24 cellular contexts compared by ENCODE assay signal in the genomic region with DNA sequence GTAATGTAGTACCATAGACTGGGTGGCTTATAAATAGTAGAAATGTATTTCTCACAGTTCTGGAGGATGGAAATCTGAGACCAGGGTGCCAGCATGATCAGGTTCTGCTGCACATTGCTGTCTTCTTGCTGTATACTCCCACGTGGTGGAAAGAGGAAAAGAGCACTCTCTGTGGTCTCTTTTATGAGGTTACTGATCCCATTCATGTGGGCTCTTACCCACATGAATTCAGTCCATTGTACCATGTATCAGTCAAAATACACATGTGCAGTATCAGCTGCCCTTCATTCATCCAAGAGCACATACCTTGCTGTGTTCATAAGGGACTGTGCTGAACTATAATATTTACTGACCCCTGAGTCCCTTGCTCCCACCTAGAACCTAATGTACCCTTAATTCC. TPM values are rescaled to one million over a fixed set of nuclear protein-coding genes. Genes with fewer than 3 reads are reported as not detected.
A peak's percentile ranks its signal among the peaks of the same experiment; 100 is the strongest.
DNase-seq lines count a peak whose midpoint lies in the region; ATAC-seq lines count a peak whose summit lies in the region.
"Had no signal": no experiment of that assay in that cellular context is flagged by ENCODE, and none has a peak within 500 bp of the region (broad histone marks: within the 10 kb centered on the region; RNA-seq: fewer than 3 reads in every experiment).

No MANE protein-coding gene starts in this region.

- POLR2A ChIA-PET in activated naive CD8-positive, alpha-beta T cell treated with anti-CD3 and anti-CD28 coated beads, Interleukin-2, amount 10 ng/mL, durations not matched to agents 7 days and 5 days (lab: Charles Lee): no interaction called here

- H3K27me3 Mint-ChIP-seq in activated naive CD8-positive, alpha-beta T cell treated with anti-CD3 and anti-CD28 coated beads, Interleukin-2, amount 10 ng/mL, durations not matched to agents 7 days and 5 days: peaks cover 12% of the 10 kb centered on the region
- H3K27me3 Mint-ChIP-seq in activated naive CD8-positive, alpha-beta T cell treated with anti-CD3 and anti-CD28 coated beads for 36 hours: peaks cover 53% of the 10 kb centered on the region
- H3K27me3 Mint-ChIP-seq in activated naive CD8-positive, alpha-beta T cell treated with anti-CD3 and anti-CD28 coated beads, Interleukin-2, amount 50 U/mL, for 24 hours: peaks cover 18% of the 10 kb centered on the region
- peaks cover 5 to 9% of the 10 kb centered on the region in 2 donors for H3K27me3 Mint-ChIP-seq in stimulated activated naive B cell treated with anti-CD40 and anti-IgM and Interleukin-4, amounts not matched to agents 10 μg/mL and 1 μg/mL and 100 μg/mL, for 72 hours
- H3K27me3 Mint-ChIP-seq: CD8-positive, alpha-beta memory T cell; IgD-negative memory B cell had no signal

- H3K4me3 ChIP-seq in Jurkat, Clone E6-1 (ENCODE audit: low read length): no peak overlapping the region
- H3K4me3 ChIP-seq: SJCRH30 had no signal

- H3K27ac Mint-ChIP-seq in activated naive CD8-positive, alpha-beta T cell treated with anti-CD3 and anti-CD28 coated beads, Interleukin-2, amount 10 ng/mL, durations not matched to agents 7 days and 5 days: no peak overlapping the region
- H3K27ac Mint-ChIP-seq in activated naive CD8-positive, alpha-beta T cell treated with anti-CD3 and anti-CD28 coated beads for 36 hours: no peak overlapping the region
- no peak overlapping the region for H3K27ac Mint-ChIP-seq in activated naive CD8-positive, alpha-beta T cell treated with anti-CD3 and anti-CD28 coated beads, Interleukin-2, amount 50 U/mL, for 24 hours
- no peak overlapping the region for H3K27ac Mint-ChIP-seq in stimulated activated naive B cell treated with anti-CD40 and anti-IgM and Interleukin-4, amounts not matched to agents 10 μg/mL and 1 μg/mL and 100 μg/mL, for 72 hours
- no peak overlapping the region for H3K27ac Mint-ChIP-seq in stimulated activated effector memory CD8-positive, alpha-beta T cell treated with anti-CD3 and anti-CD28 coated beads, Interleukin-12 subunit alpha, Interleukin-12 subunit beta, amount 100 ng/mL, for 72 hours
- H3K27ac Mint-ChIP-seq: CD8-positive, alpha-beta memory T cell; IgD-negative memory B cell had no signal

- no peaks in the 10 kb centered on the region for H3K9me3 Mint-ChIP-seq in activated naive CD8-positive, alpha-beta T cell treated with anti-CD3 and anti-CD28 coated beads, Interleukin-2, amount 10 ng/mL, durations not matched to agents 7 days and 5 days
- H3K9me3 Mint-ChIP-seq in activated naive CD8-positive, alpha-beta T cell treated with anti-CD3 and anti-CD28 coated beads for 36 hours: peaks cover 6% of the 10 kb centered on the region
- peaks cover 14% of the 10 kb centered on the region for H3K9me3 Mint-ChIP-seq in activated naive CD8-positive, alpha-beta T cell treated with anti-CD3 and anti-CD28 coated beads, Interleukin-2, amount 50 U/mL, for 24 hours
- H3K9me3 Mint-ChIP-seq in stimulated activated naive B cell treated with anti-CD40 and anti-IgM and Interleukin-4, amounts not matched to agents 10 μg/mL and 1 μg/mL and 100 μg/mL, for 72 hours: peaks cover 8 to 11% of the 10 kb centered on the region in 2 donors
- no peaks in the 10 kb centered on the region for H3K9me3 Mint-ChIP-seq in stimulated activated effector memory CD8-positive, alpha-beta T cell treated with anti-CD3 and anti-CD28 coated beads, Interleukin-12 subunit alpha, Interleukin-12 subunit beta, amount 100 ng/mL, for 72 hours

- peaks cover 2% of the 10 kb centered on the region for H3K4me1 Mint-ChIP-seq in activated naive CD8-positive, alpha-beta T cell treated with anti-CD3 and anti-CD28 coated beads, Interleukin-2, amount 10 ng/mL, durations not matched to agents 7 days and 5 days
- peaks cover 6% of the 10 kb centered on the region for H3K4me1 Mint-ChIP-seq in activated naive CD8-positive, alpha-beta T cell treated with anti-CD3 and anti-CD28 coated beads for 36 hours
- H3K4me1 Mint-ChIP-seq in activated naive CD8-positive, alpha-beta T cell treated with anti-CD3 and anti-CD28 coated beads, Interleukin-2, amount 50 U/mL, for 24 hours: peaks cover 3% of the 10 kb centered on the region
- no peaks in the 10 kb centered on the region for H3K4me1 Mint-ChIP-seq in stimulated activated naive B cell treated with anti-CD40 and anti-IgM and Interleukin-4, amounts not matched to agents 10 μg/mL and 1 μg/mL and 100 μg/mL, for 72 hours
- H3K4me1 Mint-ChIP-seq in stimulated activated effector memory CD8-positive, alpha-beta T cell treated with anti-CD3 and anti-CD28 coated beads, Interleukin-12 subunit alpha, Interleukin-12 subunit beta, amount 100 ng/mL, for 72 hours: no peaks in the 10 kb centered on the region
- H3K4me1 Mint-ChIP-seq: CD8-positive, alpha-beta memory T cell; IgD-negative memory B cell had no signal

- H3K4me3 Mint-ChIP-seq in activated naive CD8-positive, alpha-beta T cell treated with anti-CD3 and anti-CD28 coated beads, Interleukin-2, amount 10 ng/mL, durations not matched to agents 7 days and 5 days: no peak overlapping the region
- no peak overlapping the region for H3K4me3 Mint-ChIP-seq in activated naive CD8-positive, alpha-beta T cell treated with anti-CD3 and anti-CD28 coated beads for 36 hours
- H3K4me3 Mint-ChIP-seq in activated naive CD8-positive, alpha-beta T cell treated with anti-CD3 and anti-CD28 coated beads, Interleukin-2, amount 50 U/mL, for 24 hours: no peak overlapping the region
- H3K4me3 Mint-ChIP-seq in stimulated activated naive B cell treated with anti-CD40 and anti-IgM and Interleukin-4, amounts not matched to agents 10 μg/mL and 1 μg/mL and 100 μg/mL, for 72 hours: no peak overlapping the region
- H3K4me3 Mint-ChIP-seq in stimulated activated effector memory CD8-positive, alpha-beta T cell treated with anti-CD3 and anti-CD28 coated beads, Interleukin-12 subunit alpha, Interleukin-12 subunit beta, amount 100 ng/mL, for 72 hours: no peak overlapping the region
- H3K4me3 Mint-ChIP-seq: CD8-positive, alpha-beta memory T cell had no signal

- ATAC-seq in activated naive CD8-positive, alpha-beta T cell treated with anti-CD3 and anti-CD28 coated beads, Interleukin-2, amount 10 ng/mL, durations not matched to agents 7 days and 5 days (ENCODE audit: low read depth): peak; percentile 39
- ATAC-seq in activated naive CD8-positive, alpha-beta T cell treated with anti-CD3 and anti-CD28 coated beads, Interleukin-2, amount 50 U/mL, for 24 hours: peak; percentile 61
- ATAC-seq in stimulated activated naive B cell treated with anti-CD40 and anti-IgM and Interleukin-4, amounts not matched to agents 10 μg/mL and 1 μg/mL and 100 μg/mL, for 72 hours (replicated peaks): peak; percentile 65 to 66
- ATAC-seq in stimulated activated effector memory CD8-positive, alpha-beta T cell treated with anti-CD3 and anti-CD28 coated beads, Interleukin-12 subunit alpha, Interleukin-12 subunit beta, amount 100 ng/mL, for 72 hours: no peak
- ATAC-seq in GM19452 (IDR thresholded peaks at IDR 0.05; ENCODE audit: unreplicated experiment): no peak

- no peaks in the 10 kb centered on the region for H3K36me3 Mint-ChIP-seq in activated naive CD8-positive, alpha-beta T cell treated with anti-CD3 and anti-CD28 coated beads, Interleukin-2, amount 10 ng/mL, durations not matched to agents 7 days and 5 days
- no peaks in the 10 kb centered on the region for H3K36me3 Mint-ChIP-seq in activated naive CD8-positive, alpha-beta T cell treated with anti-CD3 and anti-CD28 coated beads for 36 hours
- H3K36me3 Mint-ChIP-seq in activated naive CD8-positive, alpha-beta T cell treated with anti-CD3 and anti-CD28 coated beads, Interleukin-2, amount 50 U/mL, for 24 hours (ENCODE audit: low read depth): no peaks in the 10 kb centered on the region
- H3K36me3 Mint-ChIP-seq in stimulated activated naive B cell treated with anti-CD40 and anti-IgM and Interleukin-4, amounts not matched to agents 10 μg/mL and 1 μg/mL and 100 μg/mL, for 72 hours: no peaks in the 10 kb centered on the region
- H3K36me3 Mint-ChIP-seq in stimulated activated effector memory CD8-positive, alpha-beta T cell treated with anti-CD3 and anti-CD28 coated beads, Interleukin-12 subunit alpha, Interleukin-12 subunit beta, amount 100 ng/mL, for 72 hours: no peaks in the 10 kb centered on the region
- H3K36me3 Mint-ChIP-seq: CD8-positive, alpha-beta memory T cell; IgD-negative memory B cell had no signal

- DNase-seq in activated naive CD8-positive, alpha-beta T cell treated with anti-CD3 and anti-CD28 coated beads, Interleukin-2, amount 10 ng/mL, durations not matched to agents 7 days and 5 days: no peak
- no peak for DNase-seq in activated naive CD8-positive, alpha-beta T cell treated with anti-CD3 and anti-CD28 coated beads for 36 hours
- DNase-seq in Jurkat, Clone E6-1 (ENCODE audit: low read depth, low spot score): peak; percentile 81
- no peak for DNase-seq in activated naive CD8-positive, alpha-beta T cell treated with anti-CD3 and anti-CD28 coated beads, Interleukin-2, amount 50 U/mL, for 24 hours
- no peak for DNase-seq in stimulated activated naive B cell treated with anti-CD40 and anti-IgM and Interleukin-4, amounts not matched to agents 10 μg/mL and 1 μg/mL and 100 μg/mL, for 72 hours
- no peak for DNase-seq in stimulated activated effector memory CD8-positive, alpha-beta T cell treated with anti-CD3 and anti-CD28 coated beads, Interleukin-12 subunit alpha, Interleukin-12 subunit beta, amount 100 ng/mL, for 72 hours (ENCODE audit: low spot score in 2 of 2)
- DNase-seq in activated naive CD4-positive, alpha-beta T cell (lab: John Stamatoyannopoulos, UW): no peak
- DNase-seq: 8988T; CD8-positive, alpha-beta memory T cell; GF-D8; H7; NCI-H1436; NCI-H2029; NCI-H2171; NCI-H446; NCI-H69; NK-92 treated with Interleukin-12 subunit alpha and Interleukin-12 subunit beta, amount 100 ng/mL, for 24 hours; OCI-M1; RPMI8226; SJCRH30 had no signal

RNA-seq across cellular contexts. Expression of gene PNLIPRP2, which starts 17.1 kb away (rescaled TPM):
- not detected for total RNA-seq in activated naive CD8-positive, alpha-beta T cell treated with anti-CD3 and anti-CD28 coated beads, Interleukin-2, amount 10 ng/mL, durations not matched to agents 7 days and 5 days
- total RNA-seq in activated naive CD8-positive, alpha-beta T cell treated with anti-CD3 and anti-CD28 coated beads for 36 hours: not detected
- polyA plus RNA-seq in Jurkat, Clone E6-1 (2012; ENCODE audit: insufficient read depth, insufficient read length): not detected
- total RNA-seq: CD8-positive, alpha-beta memory T cell; H7; LHCN-M2; SJCRH30 had no signal
- polyA plus RNA-seq: BJ; CD8-positive, alpha-beta memory T cell; IgD-negative memory B cell had no signal

RNA-seq across cellular contexts. Expression of gene PNLIPRP1, which starts 47.1 kb away (rescaled TPM):
- total RNA-seq in activated naive CD8-positive, alpha-beta T cell treated with anti-CD3 and anti-CD28 coated beads, Interleukin-2, amount 10 ng/mL, durations not matched to agents 7 days and 5 days: not detected
- not detected for total RNA-seq in activated naive CD8-positive, alpha-beta T cell treated with anti-CD3 and anti-CD28 coated beads for 36 hours
- polyA plus RNA-seq in Jurkat, Clone E6-1 (2012; ENCODE audit: insufficient read depth, insufficient read length): not detected
- total RNA-seq: CD8-positive, alpha-beta memory T cell; H7; LHCN-M2; SJCRH30 had no signal
- polyA plus RNA-seq: BJ; CD8-positive, alpha-beta memory T cell; IgD-negative memory B cell had no signal

Comparison
In these comparisons a context has a peak if more than half of its experiments do, and no peak if none do; other contexts are left out.
1. ATAC-seq: peak in activated naive CD8-positive, alpha-beta T cell treated with anti-CD3 and anti-CD28 coated beads, Interleukin-2, amount 10 ng/mL, durations not matched to agents 7 days and 5 days (single experiment), activated naive CD8-positive, alpha-beta T cell treated with anti-CD3 and anti-CD28 coated beads, Interleukin-2, amount 50 U/mL, for 24 hours (single experiment) and stimulated activated naive B cell treated with anti-CD40 and anti-IgM and Interleukin-4, amounts not matched to agents 10 μg/mL and 1 μg/mL and 100 μg/mL, for 72 hours (2 of 2); none in stimulated activated effector memory CD8-positive, alpha-beta T cell treated with anti-CD3 and anti-CD28 coated beads, Interleukin-12 subunit alpha, Interleukin-12 subunit beta, amount 100 ng/mL, for 72 hours (single experiment) and GM19452 (single experiment).